In genomic region chr21:45613396-45613795, GRCh38 we compare ENCODE assay signal across 24 cellular contexts. TPM values are rescaled to one million over a fixed set of nuclear protein-coding genes. Genes with fewer than 3 reads are reported as not detected.
DNase-seq lines count a peak whose midpoint lies in the region; ATAC-seq and TF ChIP-seq lines count a peak whose summit lies in the region.
"Had no signal": no experiment of that assay in that cellular context is flagged by ENCODE, and none has a peak within 500 bp of the region (broad histone marks: within the 10 kb centered on the region; RNA-seq: fewer than 3 reads in every experiment).

No MANE protein-coding gene starts in this region.

- no peak overlapping the region for H3K23ac ChIP-seq in mesendoderm (ENCODE audit: low read length)

- H3K79me1 ChIP-seq in mesendoderm (ENCODE audit: low read length), result no peaks in the 10 kb centered on the region

- ATAC-seq in CD4-positive, CD25-positive, alpha-beta regulatory T cell (ENCODE audit: low read depth in 2 of 2), result no peak
- ATAC-seq in activated B cell treated with CpG ODN at 0.5 μM for 24 hours (ENCODE audit: low read depth), result no peak
- ATAC-seq: body of pancreas, gastrocnemius medialis, lower lobe of right lung, T-cell had no signal

- intact Hi-C loops in CD4-positive, alpha-beta memory T cell (cut with micrococcal nuclease), result no loop called here
- intact Hi-C loops in activated B cell treated with CpG ODN at 0.5 μM for 24 hours (cut with micrococcal nuclease) (no loop called here), uterus (cut with DNase I; ENCODE audit: low total_unique reads) (no loop called here)

- TF ChIP-seq POLR2A in uterus (IDR thresholded peaks at IDR 0.05), result no peak

- H3K27me3 Mint-ChIP-seq in CD4-positive, CD25-positive, alpha-beta regulatory T cell, result peaks cover 12% of the 10 kb centered on the region
- H3K27me3 Mint-ChIP-seq in CD4-positive, alpha-beta memory T cell, result peaks cover 0 to 13% of the 10 kb centered on the region in 2 donors
- H3K27me3 Mint-ChIP-seq in activated B cell treated with CpG ODN at 0.5 μM for 24 hours (peaks cover 4% of the 10 kb centered on the region), mesothelial cell of epicardium (ENCODE audit: low read depth) (peaks cover 48% of the 10 kb centered on the region)

- no peaks in the 10 kb centered on the region for H3K9me3 Mint-ChIP-seq in CD4-positive, CD25-positive, alpha-beta regulatory T cell
- no peaks in the 10 kb centered on the region for H3K9me3 Mint-ChIP-seq in CD4-positive, alpha-beta memory T cell
- H3K9me3 Mint-ChIP-seq in activated B cell treated with CpG ODN at 0.5 μM for 24 hours (no peaks in the 10 kb centered on the region), mesothelial cell of epicardium (no peaks in the 10 kb centered on the region)
- H3K9me3 Mint-ChIP-seq: activated naive CD4-positive, alpha-beta T cell treated with anti-CD3 and anti-CD28 coated beads, Interleukin-2, amount 10 ng/mL, durations not matched to agents 7 days and 5 days; T-cell had no signal

- H3K18ac ChIP-seq in mesendoderm (ENCODE audit: low read length), result no peak overlapping the region

- TF ChIP-seq CTCF in activated B cell treated with CpG ODN at 0.5 μM for 24 hours (IDR thresholded peaks at IDR 0.05) (no peak), uterus (IDR thresholded peaks at IDR 0.05) (no peak), mesothelial cell of epicardium (IDR thresholded peaks at IDR 0.05; ENCODE audit: unreplicated experiment) (no peak)

- H2BK5ac ChIP-seq in mesendoderm (ENCODE audit: low read length), result no peak overlapping the region

- no peak overlapping the region for H4K8ac ChIP-seq in mesendoderm (ENCODE audit: low read depth, low read length)

- no peak overlapping the region for H4K5ac ChIP-seq in mesendoderm (ENCODE audit: low read length)

- H3K9me3 ChIP-seq in CD4-positive, CD25-positive, alpha-beta regulatory T cell (ENCODE audit: control insufficient read depth in 2 of 2, low read length in 2 of 2), result no peaks in the 10 kb centered on the region
- H3K9me3 ChIP-seq in CD4-positive, alpha-beta memory T cell (ENCODE audit: control insufficient read depth in 1 of 2, low read length in 2 of 2), result no peaks in the 10 kb centered on the region
- H3K9me3 ChIP-seq in uterus, result no peaks in the 10 kb centered on the region
- H3K9me3 ChIP-seq: body of pancreas, esophagus squamous epithelium, gastrocnemius medialis, lower lobe of right lung, stomach, transverse colon had no signal

- peak overlapping the region in 2 of 3 donors; percentile 97 to 99 for H3K27ac Mint-ChIP-seq in CD4-positive, CD25-positive, alpha-beta regulatory T cell
- peak overlapping the region; percentile 54 to 97 (median 87) for H3K27ac Mint-ChIP-seq in CD4-positive, alpha-beta memory T cell
- H3K27ac Mint-ChIP-seq in activated B cell treated with CpG ODN at 0.5 μM for 24 hours (no peak overlapping the region), mesothelial cell of epicardium (no peak overlapping the region)
- H3K27ac Mint-ChIP-seq: activated naive CD4-positive, alpha-beta T cell treated with anti-CD3 and anti-CD28 coated beads, Interleukin-2, amount 10 ng/mL, durations not matched to agents 7 days and 5 days had no signal

- no peak overlapping the region for H3K9ac ChIP-seq in mesendoderm (ENCODE audit: low read length)

- H3K79me2 ChIP-seq in mesendoderm (ENCODE audit: control insufficient read depth, insufficient read depth, low read length), result no peaks in the 10 kb centered on the region

- H2AK5ac ChIP-seq in mesendoderm (ENCODE audit: low read length), result no peak overlapping the region

- no peak overlapping the region for H3K27ac ChIP-seq in CD4-positive, CD25-positive, alpha-beta regulatory T cell (ENCODE audit: insufficient read depth, low read length, poor library complexity, severe bottlenecking)
- no peak overlapping the region for H3K27ac ChIP-seq in CD4-positive, alpha-beta memory T cell (ENCODE audit: low read depth, low read length)
- no peak overlapping the region for H3K27ac ChIP-seq in uterus
- H3K27ac ChIP-seq in mesendoderm (ENCODE audit: low read depth, low read length), result no peak overlapping the region
- H3K27ac ChIP-seq: body of pancreas, esophagus squamous epithelium, gastrocnemius medialis, lower lobe of right lung, stomach, transverse colon had no signal

- peaks cover 16% of the 10 kb centered on the region for H3K36me3 Mint-ChIP-seq in CD4-positive, CD25-positive, alpha-beta regulatory T cell
- H3K36me3 Mint-ChIP-seq in CD4-positive, alpha-beta memory T cell, result peaks cover 2 to 6% of the 10 kb centered on the region in 2 donors
- H3K36me3 Mint-ChIP-seq in activated B cell treated with CpG ODN at 0.5 μM for 24 hours (ENCODE audit: low read depth) (no peaks in the 10 kb centered on the region), mesothelial cell of epicardium (no peaks in the 10 kb centered on the region)
- H3K36me3 Mint-ChIP-seq: activated naive CD4-positive, alpha-beta T cell treated with anti-CD3 and anti-CD28 coated beads, Interleukin-2, amount 10 ng/mL, durations not matched to agents 7 days and 5 days had no signal

- no peak overlapping the region for H3K4ac ChIP-seq in mesendoderm (ENCODE audit: low read depth, low read length)

- H3K4me1 ChIP-seq in CD4-positive, CD25-positive, alpha-beta regulatory T cell (ENCODE audit: control insufficient read depth, insufficient read depth, low read length, poor library complexity, severe bottlenecking), result peaks cover 20% of the 10 kb centered on the region
- peaks cover 41% of the 10 kb centered on the region for H3K4me1 ChIP-seq in CD4-positive, alpha-beta memory T cell (ENCODE audit: insufficient read depth, low read length)
- H3K4me1 ChIP-seq in uterus, result no peaks in the 10 kb centered on the region
- no peaks in the 10 kb centered on the region for H3K4me1 ChIP-seq in mesendoderm (ENCODE audit: control insufficient read depth, low read depth, low read length)
- H3K4me1 ChIP-seq: esophagus squamous epithelium, gastrocnemius medialis, lower lobe of right lung, stomach, transverse colon had no signal

- no peaks in the 10 kb centered on the region for H3K27me3 ChIP-seq in CD4-positive, CD25-positive, alpha-beta regulatory T cell (ENCODE audit: control insufficient read depth, insufficient read depth, low read length)
- no peaks in the 10 kb centered on the region for H3K27me3 ChIP-seq in CD4-positive, alpha-beta memory T cell (ENCODE audit: insufficient read depth, low read length)
- H3K27me3 ChIP-seq in uterus (no peaks in the 10 kb centered on the region), mesendoderm (ENCODE audit: insufficient read depth, low read length, poor library complexity) (no peaks in the 10 kb centered on the region)

- no peak overlapping the region for H3K4me3 ChIP-seq in CD4-positive, CD25-positive, alpha-beta regulatory T cell (ENCODE audit: low read depth, low read length)
- H3K4me3 ChIP-seq in CD4-positive, alpha-beta memory T cell (ENCODE audit: low read length in 2 of 2), result no peak overlapping the region
- H3K4me3 ChIP-seq in uterus (no peak overlapping the region), mesendoderm (ENCODE audit: low read length) (no peak overlapping the region)
- H3K4me3 ChIP-seq: body of pancreas, esophagus squamous epithelium, gastrocnemius medialis, lower lobe of right lung, stomach, transverse colon had no signal

- no peak overlapping the region for H2BK15ac ChIP-seq in mesendoderm (replicated peaks; ENCODE audit: low read depth)

- no peak overlapping the region for H3K56ac ChIP-seq in mesendoderm (ENCODE audit: low read length)

- H3K4me2 ChIP-seq in mesendoderm (ENCODE audit: low read length), result no peak overlapping the region

- POLR2A ChIA-PET in CD4-positive, alpha-beta memory T cell (lab: Charles Lee; ENCODE audit: partially characterized antibody), result no interaction called here
- POLR2A ChIA-PET in activated B cell treated with CpG ODN at 0.5 μM for 24 hours (lab: Charles Lee), result no interaction called here

- peak overlapping the region in 3 of 4 donors; percentile 59 to 76 (median 72) for H3K4me3 Mint-ChIP-seq in CD4-positive, CD25-positive, alpha-beta regulatory T cell
- H3K4me3 Mint-ChIP-seq in CD4-positive, alpha-beta memory T cell, result peak overlapping the region in 6 of 8 donors; percentile 47 to 67 (median 60)
- no peak overlapping the region for H3K4me3 Mint-ChIP-seq in activated B cell treated with CpG ODN at 0.5 μM for 24 hours
- H3K4me3 Mint-ChIP-seq in mesothelial cell of epicardium, result no peak overlapping the region
- H3K4me3 Mint-ChIP-seq: activated naive CD4-positive, alpha-beta T cell treated with anti-CD3 and anti-CD28 coated beads, Interleukin-2, amount 10 ng/mL, durations not matched to agents 7 days and 5 days had no signal

- peaks cover 11 to 52% (median 21%) of the 10 kb centered on the region in 4 donors for H3K4me1 Mint-ChIP-seq in CD4-positive, CD25-positive, alpha-beta regulatory T cell
- H3K4me1 Mint-ChIP-seq in CD4-positive, alpha-beta memory T cell, result peaks cover 25 to 42% (median 35%) of the 10 kb centered on the region in 4 donors
- H3K4me1 Mint-ChIP-seq in activated B cell treated with CpG ODN at 0.5 μM for 24 hours (peaks cover 21% of the 10 kb centered on the region), mesothelial cell of epicardium (peaks cover 14% of the 10 kb centered on the region)

- no peak overlapping the region for H2BK120ac ChIP-seq in mesendoderm (ENCODE audit: low read depth, low read length)

- CTCF ChIA-PET in CD4-positive, alpha-beta memory T cell (lab: Charles Lee; ENCODE audit: partially characterized antibody), result no interaction called here
- CTCF ChIA-PET in activated B cell treated with CpG ODN at 0.5 μM for 24 hours (lab: Charles Lee), result no interaction called here

- H3K36me3 ChIP-seq in CD4-positive, CD25-positive, alpha-beta regulatory T cell (ENCODE audit: control insufficient read depth, insufficient read depth, low read length), result no peaks in the 10 kb centered on the region
- H3K36me3 ChIP-seq in CD4-positive, alpha-beta memory T cell (ENCODE audit: insufficient read depth, low read length), result no peaks in the 10 kb centered on the region
- no peaks in the 10 kb centered on the region for H3K36me3 ChIP-seq in uterus
- no peaks in the 10 kb centered on the region for H3K36me3 ChIP-seq in mesendoderm (ENCODE audit: control insufficient read depth, insufficient read depth, low read length)
- H3K36me3 ChIP-seq: esophagus squamous epithelium, gastrocnemius medialis, lower lobe of right lung, stomach, transverse colon had no signal

- DNase-seq in CD4-positive, CD25-positive, alpha-beta regulatory T cell, result no peak
- DNase-seq in CD4-positive, alpha-beta memory T cell, result no peak
- DNase-seq in activated B cell treated with CpG ODN at 0.5 μM for 24 hours (peak; percentile 3), mesenteric fat pad (ENCODE audit: low spot score) (peak; percentile 65), medulla oblongata (ENCODE audit: extremely low spot score) (no peak), uterus (no peak), mesothelial cell of epicardium (ENCODE audit: low spot score in 2 of 2, unreplicated experiment in 2 of 2) (no peak), mesendoderm (no peak)
- DNase-seq: activated naive CD4-positive, alpha-beta T cell treated with anti-CD3 and anti-CD28 coated beads, Interleukin-2, amount 10 ng/mL, durations not matched to agents 7 days and 5 days; body of pancreas; COR-L47; DMS79; effector CD8-positive, alpha-beta T cell; esophagus squamous epithelium; gastrocnemius medialis; hypothalamus; lower lobe of right lung; NCI-H187; NCI-H748 treated with DMSO at 0.1 percent for 48 hours; SHP77; stimulated activated CD4-positive, alpha-beta T cell treated with anti-CD3 and anti-CD28 coated beads, Interleukin-12 subunit alpha, Interleukin-12 subunit beta, amount 100 ng/mL, for 4 hours; stomach; transverse colon had no signal

- WGBS in mesendoderm (ENCODE audit: extremely low coverage, insufficient coverage, low lambda C conversion rate), result no CpG with 5 or more reads among the region's 6 CpGs

RNA-seq across cellular contexts. Expression of gene PCBP3, which starts 30.1 kb away (rescaled TPM):
- total RNA-seq in CD4-positive, CD25-positive, alpha-beta regulatory T cell, result 5.3 TPM
- polyA plus RNA-seq in CD4-positive, CD25-positive, alpha-beta regulatory T cell, result 1 to 10 TPM in 3 of 4 donors, under 1 TPM in 1; 0.72 to 2.8 (median 1.8) TPM
- 1 to 10 TPM in 1 of 2 experiments, under 1 TPM in 1; 0.99 to 1.6 TPM for total RNA-seq in CD4-positive, alpha-beta memory T cell
- 1 to 10 TPM in 1 of 2 donors, under 1 TPM in 1; 0.36 to 1.1 TPM for polyA plus RNA-seq in CD4-positive, alpha-beta memory T cell
- total RNA-seq in activated B cell treated with CpG ODN at 0.5 μM for 24 hours, result not detected in 2 replicates
- total RNA-seq in mesenteric fat pad, result 32.4 TPM
- total RNA-seq in uterus, result 1 to 10 TPM in 2 of 4 donors, under 1 TPM in 1, not detected in 1; 0.77 to 8.6 (median 3.2) TPM
- 5.0 to 5.4 TPM (median 5.1 TPM) in 3 replicates for total RNA-seq in mesothelial cell of epicardium
- 1.4 TPM for polyA plus RNA-seq in mesendoderm (2013, experiment 1 of 2)
- polyA plus RNA-seq in mesendoderm (2013, experiment 2 of 2), result 1.7 TPM

Comparison
In these comparisons a context has a peak if more than half of its experiments do, and no peak if none do; other contexts are left out.
1. DNase-seq: peak in activated B cell treated with CpG ODN at 0.5 μM for 24 hours (single experiment) and mesenteric fat pad (single experiment); none in CD4-positive, CD25-positive, alpha-beta regulatory T cell (0 of 3), CD4-positive, alpha-beta memory T cell (0 of 5), medulla oblongata (single experiment), uterus (0 of 2), mesothelial cell of epicardium (0 of 2) and mesendoderm (single experiment).
2. H3K27ac Mint-ChIP-seq: peak in CD4-positive, CD25-positive, alpha-beta regulatory T cell (2 of 3) and CD4-positive, alpha-beta memory T cell (7 of 7); none in activated B cell treated with CpG ODN at 0.5 μM for 24 hours (single experiment) and mesothelial cell of epicardium (single experiment).
3. H3K4me3 Mint-ChIP-seq: peak in CD4-positive, CD25-positive, alpha-beta regulatory T cell (3 of 4) and CD4-positive, alpha-beta memory T cell (6 of 8); none in activated B cell treated with CpG ODN at 0.5 μM for 24 hours (single experiment) and mesothelial cell of epicardium (single experiment).